ENCODE assay signal across 8 cellular contexts in the genomic region with DNA sequence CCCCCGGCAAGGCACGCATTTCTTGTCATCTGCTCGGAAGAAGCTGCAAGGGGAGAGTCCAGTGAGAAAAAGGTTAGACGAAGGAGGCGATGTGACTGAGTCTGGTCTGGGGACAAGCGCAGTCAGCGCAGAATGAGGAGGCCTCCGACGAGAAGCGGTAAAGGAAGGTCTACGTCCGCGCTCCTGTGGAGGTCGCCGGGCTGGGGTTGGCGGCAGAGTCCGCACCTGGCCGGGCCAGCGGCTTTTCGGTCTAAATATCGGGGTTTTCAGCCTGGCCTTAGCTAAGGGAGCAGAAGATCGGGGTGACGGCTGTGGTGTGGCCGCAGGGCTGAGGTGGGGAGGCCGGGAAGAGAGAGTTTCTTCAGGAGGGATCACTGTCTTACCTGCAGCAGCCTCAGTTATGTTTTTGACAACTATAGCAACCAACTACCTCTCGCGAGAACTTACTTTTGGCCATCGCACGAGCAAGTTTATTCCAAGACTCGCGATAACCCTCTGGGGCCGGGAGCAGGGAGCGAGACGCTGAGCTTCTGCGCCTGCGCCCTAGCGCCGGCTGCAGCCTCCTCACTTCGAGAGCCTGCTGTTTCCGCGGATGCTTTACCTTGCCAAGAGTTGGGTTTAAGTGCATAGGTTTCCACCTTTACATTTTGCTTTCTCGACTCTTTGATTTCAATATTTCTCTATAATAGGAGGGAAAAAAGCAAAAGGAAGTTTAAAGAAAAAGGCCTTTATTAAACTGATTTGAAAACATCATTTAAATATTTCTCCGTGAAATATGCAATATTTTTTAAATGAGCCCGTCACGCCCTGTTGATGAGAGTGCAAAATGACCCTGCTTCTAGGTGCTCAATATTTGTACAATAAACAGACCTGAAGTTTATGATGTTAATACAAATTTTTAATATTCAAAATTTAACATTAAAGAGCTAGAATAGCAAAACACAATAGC. TPM values are rescaled to one million over a fixed set of nuclear protein-coding genes. Genes with fewer than 3 reads are reported as not detected.
DNase-seq lines count a peak whose midpoint lies in the region; ATAC-seq, FAIRE-seq and TF ChIP-seq lines count a peak whose summit lies in the region.

TSS of gene CFAP70 (minus strand) at position 534 of the 949 bp plus-strand sequence. CDS start 4,068 bp downstream, outside the sequence.

- H3K27ac Mint-ChIP-seq in central memory CD8-positive, alpha-beta T cell (ENCODE audit: low read depth), result peak within 1 kb of the TSS; percentile 98

- DNase-seq in AG04449 (ENCODE audit: low read depth, low spot score) (peak; percentile 68), NCI-H345 treated with DMSO at 0.1 percent for 48 hours (lab: John Stamatoyannopoulos, UW; ENCODE audit: unreplicated experiment) (peak; percentile 91), spleen (peak; percentile 95)
- peak; percentile 80 for DNase-seq in activated CD4-positive, CD25-positive, alpha-beta regulatory T cell treated with anti-CD3 and anti-CD28 coated beads, Interleukin-2, amount 50 U/mL, for 16 hours (ENCODE audit: low read depth, low spot score)
- peak; percentile 78 to 91 for DNase-seq in central memory CD8-positive, alpha-beta T cell (ENCODE audit: low spot score in 2 of 2)

- 0 to 2% (median 2%) methylated on average over 45 of the region's 45 CpGs for WGBS in spleen, 5 donors

- peaks cover 9% of the 10 kb centered on the region for H3K36me3 Mint-ChIP-seq in central memory CD8-positive, alpha-beta T cell (ENCODE audit: insufficient read depth)

- no peaks in the 10 kb centered on the region for H3K27me3 Mint-ChIP-seq in central memory CD8-positive, alpha-beta T cell

- peaks cover 0 to 4% (median 0%) of the 10 kb centered on the region in 8 donors for H3K9me3 ChIP-seq in spleen

- peak; percentile 99 for FAIRE-seq in islet of Langerhans (lab: Jason Lieb, UNC)

- H3K4me3 ChIP-seq in AG04449 (ENCODE audit: low read depth, low read length) (peak within 1 kb of the TSS; percentile 84), spleen (peak within 1 kb of the TSS; percentile 69 to 89 (median 78))

- CTCF ChIA-PET in AG04449 (lab: Yijun Ruan, JAX), result interaction anchor here (1.1 to 1.7 kb wide), 3 partner anchors 10 to 96 kb away, joined by 4 to 6 read pairs (median 5); no protein-coding TSS in a partner anchor

- ATAC-seq in HG03196 (IDR thresholded peaks at IDR 0.05; ENCODE audit: unreplicated experiment), result peak; percentile 90
- ATAC-seq in central memory CD8-positive, alpha-beta T cell (replicated peaks; ENCODE audit: extremely low read depth, poor library complexity, severe bottlenecking), result peak; percentile 97

- no peaks in the 10 kb centered on the region for H3K27me3 ChIP-seq in spleen (replicated peaks in 1 of 7)

- intact Hi-C loops in spleen (cut with DNase I; ENCODE audit: low total_unique reads), result no loop called here

- no peaks in the 10 kb centered on the region for H3K36me3 ChIP-seq in spleen

- TF ChIP-seq CTCF in AG04449 (IDR thresholded peaks at IDR 0.05; ENCODE audit: insufficient read depth, low read length, missing control alignments), result no peak
- TF ChIP-seq CTCF in spleen (IDR thresholded peaks at IDR 0.05 in 8 of 11, conservative IDR thresholded peaks at IDR 0.05 in 3 of 11), result peak in 4 of 11 experiments; percentile 17 to 41 (median 28)

- peaks cover 14% of the 10 kb centered on the region for H3K4me1 Mint-ChIP-seq in central memory CD8-positive, alpha-beta T cell

- POLR2A ChIA-PET in AG04449 (lab: Yijun Ruan, JAX), result interaction anchor here (0.6 to 0.8 kb wide), 4 partner anchors 10 to 406 kb away, joined by 3 to 4 read pairs (median 3); partner anchors contain the start of gene DNAJC9

- H3K27ac ChIP-seq in spleen, result peak within 1 kb of the TSS in 7 of 8 donors; percentile 15 to 74 (median 67)

- in situ Hi-C loops in GM18951 (cut with MboI; ENCODE audit: low sequenced_read_pairs, unreplicated experiment), result no loop called here

- no peaks in the 10 kb centered on the region for H3K9me3 Mint-ChIP-seq in central memory CD8-positive, alpha-beta T cell

- TF ChIP-seq POLR2A in GM18951 (IDR thresholded peaks at IDR 0.05; ENCODE audit: extremely low read depth, insufficient read depth, insufficient read length) (peak; percentile 71), spleen (IDR thresholded peaks at IDR 0.05) (no peak)

- H3K4me3 Mint-ChIP-seq in central memory CD8-positive, alpha-beta T cell, result peak within 1 kb of the TSS; percentile 89

- H3K4me1 ChIP-seq in spleen, result peaks cover 0 to 18% (median 14%) of the 10 kb centered on the region in 6 donors

RNA-seq across cellular contexts. Expression of gene CFAP70, which starts in this region (rescaled TPM):
- 1 to 10 TPM; 1.3 to 5.0 (median 2.9) TPM for total RNA-seq in spleen
- polyA plus RNA-seq in spleen, result 1 to 10 TPM; 2.3 to 5.7 (median 3.1) TPM

Comparison
In these comparisons a context has a peak if more than half of its experiments do, and no peak if none do; other contexts are left out.
1. Peak in every context shown above with its lines: DNase-seq, ATAC-seq, H3K4me3 ChIP-seq and H3K27ac ChIP-seq.